In the genomic region with DNA sequence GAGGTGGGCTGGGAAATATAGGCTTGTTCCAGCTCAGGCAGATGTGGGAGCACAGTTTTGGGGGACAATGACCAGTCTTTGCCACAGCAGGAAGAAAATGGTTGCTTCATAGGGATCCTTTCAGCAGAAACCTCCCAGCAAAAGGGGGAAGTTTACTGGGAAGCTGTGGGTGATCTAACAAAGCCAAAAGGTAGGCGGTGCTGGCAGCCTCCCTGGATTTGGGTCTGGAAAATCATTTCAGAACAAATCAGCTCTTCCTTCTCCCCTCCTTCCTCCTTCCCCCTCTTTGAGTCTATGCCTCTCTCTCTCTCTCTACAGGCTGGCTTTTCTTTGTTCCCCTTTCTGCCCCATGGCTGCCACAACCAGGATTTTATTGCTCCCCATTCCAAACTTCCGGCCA, we compare ENCODE assay signal across 34 cellular contexts.
"Had no signal": no experiment of that assay in that cellular context is flagged by ENCODE, and none has a peak within 500 bp of the region (broad histone marks: within the 10 kb centered on the region; RNA-seq: fewer than 3 reads in every experiment).

No MANE protein-coding gene starts in this region.

- H3K27ac ChIP-seq: adrenal gland, body of pancreas, SJCRH30, SK-N-MC had no signal

- DNase-seq: activated CD4-positive, alpha-beta memory T cell treated with anti-CD3 and anti-CD28 coated beads, Interleukin-2, amount 10 ng/mL, durations not matched to agents 7 days and 5 days; activated CD4-positive, alpha-beta T cell treated with anti-CD3 and anti-CD28 coated beads for 36 hours; activated CD8-positive, alpha-beta memory T cell treated with anti-CD3 and anti-CD28 coated beads for 24 hours; activated CD8-positive, alpha-beta memory T cell treated with anti-CD3 and anti-CD28 coated beads, Interleukin-2, amount 10 ng/mL, durations not matched to agents 7 days and 5 days; activated CD8-positive, alpha-beta memory T cell treated with anti-CD3 and anti-CD28 coated beads, Interleukin-2, amount 50 U/mL, for 48 hours; activated effector memory CD4-positive, alpha-beta T cell treated with anti-CD3 and anti-CD28 coated beads, Interleukin-2, amount 50 U/mL, for 16 hours; activated naive CD4-positive, alpha-beta T cell; activated naive CD4-positive, alpha-beta T cell treated with anti-CD3 and anti-CD28 coated beads, Interleukin-2, amount 50 U/mL, for 16 hours; activated naive CD8-positive, alpha-beta T cell treated with anti-CD3 and anti-CD28 coated beads for 36 hours; activated T-cell treated with anti-CD3 and anti-CD28 coated beads, Interleukin-2, amount 50 U/mL, for 72 hours; adrenal gland; body of pancreas; cerebellar nuclear complex; KG1; MM.1S; NCI-H1048; NCI-H1105 treated with DMSO at 0.1 percent for 48 hours; NCI-H1436; NCI-H1694; NCI-H1930; NCI-H2081 treated with DMSO at 0.1 percent for 48 hours; NCI-H226; NCI-H526; NCI-H748 treated with DMSO at 0.1 percent for 48 hours; NK-92 treated with Interleukin-12 subunit alpha and Interleukin-12 subunit beta, amount 100 ng/mL, for 24 hours; SHP77; SJCRH30; SW 1271; T-helper 1 cell; T-helper 2 cell; T1000 had no signal

- H3K9me3 Mint-ChIP-seq: activated CD4-positive, alpha-beta memory T cell treated with anti-CD3 and anti-CD28 coated beads, Interleukin-2, amount 10 ng/mL, durations not matched to agents 7 days and 5 days; activated naive CD8-positive, alpha-beta T cell treated with anti-CD3 and anti-CD28 coated beads for 36 hours; activated T-cell treated with anti-CD3 and anti-CD28 coated beads, Interleukin-2, amount 50 U/mL, for 72 hours; activated T-helper 17 cell treated with anti-CD3 and anti-CD28 coated beads, Interleukin-2, amount 50 U/mL, for 72 hours; WTC11 had no signal

- H3K36me3 Mint-ChIP-seq: activated CD8-positive, alpha-beta memory T cell treated with anti-CD3 and anti-CD28 coated beads, Interleukin-2, amount 10 ng/mL, durations not matched to agents 7 days and 5 days had no signal

- H3K27ac Mint-ChIP-seq: activated CD4-positive, alpha-beta memory T cell treated with anti-CD3 and anti-CD28 coated beads, Interleukin-2, amount 10 ng/mL, durations not matched to agents 7 days and 5 days; activated CD4-positive, alpha-beta T cell treated with anti-CD3 and anti-CD28 coated beads for 36 hours; activated CD8-positive, alpha-beta memory T cell treated with anti-CD3 and anti-CD28 coated beads, Interleukin-2, amount 10 ng/mL, durations not matched to agents 7 days and 5 days; activated naive CD8-positive, alpha-beta T cell treated with anti-CD3 and anti-CD28 coated beads for 36 hours; activated T-cell treated with anti-CD3 and anti-CD28 coated beads, Interleukin-2, amount 50 U/mL, for 72 hours; activated T-helper 17 cell treated with anti-CD3 and anti-CD28 coated beads, Interleukin-2, amount 50 U/mL, for 72 hours; WTC11 had no signal

- H3K4me3 Mint-ChIP-seq: activated CD4-positive, alpha-beta memory T cell treated with anti-CD3 and anti-CD28 coated beads, Interleukin-2, amount 10 ng/mL, durations not matched to agents 7 days and 5 days; activated CD4-positive, alpha-beta T cell treated with anti-CD3 and anti-CD28 coated beads for 36 hours; activated CD8-positive, alpha-beta memory T cell treated with anti-CD3 and anti-CD28 coated beads, Interleukin-2, amount 10 ng/mL, durations not matched to agents 7 days and 5 days; activated naive CD8-positive, alpha-beta T cell treated with anti-CD3 and anti-CD28 coated beads for 36 hours; activated T-cell treated with anti-CD3 and anti-CD28 coated beads, Interleukin-2, amount 50 U/mL, for 72 hours; activated T-helper 17 cell treated with anti-CD3 and anti-CD28 coated beads, Interleukin-2, amount 50 U/mL, for 72 hours; WTC11 had no signal

- H3K27me3 Mint-ChIP-seq: activated CD4-positive, alpha-beta memory T cell treated with anti-CD3 and anti-CD28 coated beads, Interleukin-2, amount 10 ng/mL, durations not matched to agents 7 days and 5 days; activated CD4-positive, alpha-beta T cell treated with anti-CD3 and anti-CD28 coated beads for 36 hours; activated CD8-positive, alpha-beta memory T cell treated with anti-CD3 and anti-CD28 coated beads, Interleukin-2, amount 10 ng/mL, durations not matched to agents 7 days and 5 days; activated naive CD8-positive, alpha-beta T cell treated with anti-CD3 and anti-CD28 coated beads for 36 hours; activated T-helper 17 cell treated with anti-CD3 and anti-CD28 coated beads, Interleukin-2, amount 50 U/mL, for 72 hours had no signal
